Comparison of ENCODE assay signal across 15 cellular contexts in genomic region chr7:47498229-47499056, GRCh38.
DNase-seq lines count a peak whose midpoint lies in the region; ATAC-seq, FAIRE-seq and TF ChIP-seq lines count a peak whose summit lies in the region.
"Had no signal": no experiment of that assay in that cellular context is flagged by ENCODE, and none has a peak within 500 bp of the region (broad histone marks: within the 10 kb centered on the region; RNA-seq: fewer than 3 reads in every experiment).

No MANE protein-coding gene starts in this region.

- no peaks in the 10 kb centered on the region for H3K9me2 ChIP-seq in PC-3 (replicated peaks; ENCODE audit: low read length)

- H3K4me3 Mint-ChIP-seq in IgD-negative memory B cell (peak overlapping the region in 2 of 4 donors; percentile 33 to 89), astrocyte (ENCODE audit: unreplicated experiment) (no peak overlapping the region)
- H3K4me3 Mint-ChIP-seq in activated CD4-positive, alpha-beta memory T cell treated with anti-CD3 and anti-CD28 coated beads for 36 hours: no peak overlapping the region
- H3K4me3 Mint-ChIP-seq: activated naive CD8-positive, alpha-beta T cell had no signal

- H3K4me2 ChIP-seq in astrocyte (ENCODE audit: low read length) (no peak overlapping the region), PC-3 (ENCODE audit: low read length) (no peak overlapping the region)

- ATAC-seq in mucosa of descending colon (peak; percentile 55), thoracic aorta (ENCODE audit: insufficient number of reproducible peaks, low FRiP score, low read depth) (no peak), HG03432 (IDR thresholded peaks at IDR 0.05; ENCODE audit: unreplicated experiment) (no peak), PC-3 (no peak)
- ATAC-seq: left ventricle myocardium superior had no signal

- H3K9me3 Mint-ChIP-seq in IgD-negative memory B cell: no peaks in the 10 kb centered on the region
- no peaks in the 10 kb centered on the region for H3K9me3 Mint-ChIP-seq in astrocyte (ENCODE audit: unreplicated experiment)
- no peaks in the 10 kb centered on the region for H3K9me3 Mint-ChIP-seq in activated CD4-positive, alpha-beta memory T cell treated with anti-CD3 and anti-CD28 coated beads for 36 hours

- H3K36me3 ChIP-seq in astrocyte (ENCODE audit: insufficient read depth, low read length): peaks cover 2% of the 10 kb centered on the region
- H3K36me3 ChIP-seq in mucosa of descending colon (ENCODE audit: low read depth): no peaks in the 10 kb centered on the region
- H3K36me3 ChIP-seq in thoracic aorta: no peaks in the 10 kb centered on the region
- H3K36me3 ChIP-seq in PC-3 (ENCODE audit: low read depth, low read length): no peaks in the 10 kb centered on the region
- H3K36me3 ChIP-seq: thyroid gland had no signal

- H4K20me1 ChIP-seq in astrocyte (ENCODE audit: insufficient read depth, low read length): peaks cover 34% of the 10 kb centered on the region
- 0 out of 2 replicates have a peak, but pooled peaks cover 5% of the 10 kb centered on the region for H4K20me1 ChIP-seq in PC-3 (ENCODE audit: low read length)

- H3K27me3 ChIP-seq in astrocyte (ENCODE audit: insufficient read depth, low read length) (no peaks in the 10 kb centered on the region), thoracic aorta (replicated peaks; ENCODE audit: insufficient read depth) (no peaks in the 10 kb centered on the region), PC-3 (ENCODE audit: low read length) (no peaks in the 10 kb centered on the region)
- H3K27me3 ChIP-seq: thyroid gland had no signal

- intact Hi-C loops in mucosa of descending colon (cut with DNase I, micrococcal nuclease) (no loop called here), PC-3 (cut with micrococcal nuclease) (no loop called here)
- intact Hi-C loops in activated CD4-positive, alpha-beta memory T cell treated with anti-CD3 and anti-CD28 coated beads for 36 hours (cut with micrococcal nuclease): no loop called here

- H3K27ac Mint-ChIP-seq in IgD-negative memory B cell (peak overlapping the region in 2 of 3 donors; percentile 64 to 94), astrocyte (ENCODE audit: unreplicated experiment) (peak overlapping the region; percentile 68)
- H3K27ac Mint-ChIP-seq in activated CD4-positive, alpha-beta memory T cell treated with anti-CD3 and anti-CD28 coated beads for 36 hours: no peak overlapping the region
- H3K27ac Mint-ChIP-seq: activated naive CD8-positive, alpha-beta T cell had no signal

- H3K36me3 Mint-ChIP-seq in IgD-negative memory B cell (peaks cover 1% of the 10 kb centered on the region), astrocyte (ENCODE audit: low read depth, unreplicated experiment) (peaks cover 14% of the 10 kb centered on the region)
- H3K36me3 Mint-ChIP-seq in activated CD4-positive, alpha-beta memory T cell treated with anti-CD3 and anti-CD28 coated beads for 36 hours: no peaks in the 10 kb centered on the region
- H3K36me3 Mint-ChIP-seq: activated naive CD8-positive, alpha-beta T cell had no signal

- no peaks in the 10 kb centered on the region for H3F3A ChIP-seq in PC-3 (ENCODE audit: low read length, unreplicated experiment)

- H3K9me3 ChIP-seq in astrocyte (ENCODE audit: insufficient read depth, low read depth, low read length): no peaks in the 10 kb centered on the region
- no peaks in the 10 kb centered on the region for H3K9me3 ChIP-seq in mucosa of descending colon
- H3K9me3 ChIP-seq in thoracic aorta: no peaks in the 10 kb centered on the region
- H3K9me3 ChIP-seq in PC-3 (ENCODE audit: low read length): no peaks in the 10 kb centered on the region
- H3K9me3 ChIP-seq: thyroid gland had no signal

- TF ChIP-seq CTCF in astrocyte (IDR thresholded peaks at IDR 0.05; ENCODE audit: insufficient read depth, low read depth, low read length) (no peak), mucosa of descending colon (IDR thresholded peaks at IDR 0.05) (no peak), thoracic aorta (IDR thresholded peaks at IDR 0.05) (no peak), PC-3 (conservative IDR thresholded peaks at IDR 0.05; ENCODE audit: low read depth, low read length) (no peak)

- H2AFZ ChIP-seq in astrocyte (ENCODE audit: low read depth, low read length) (no peak overlapping the region), PC-3 (ENCODE audit: low read length) (no peak overlapping the region)

- DNase-seq in astrocyte (ENCODE audit: low read depth) (no peak), mucosa of descending colon (peak; percentile 77 to 80 (median 80)), thoracic aorta (ENCODE audit: low spot score) (no peak), NCI-H510A (lab: John Stamatoyannopoulos, UW) (no peak), PC-3 (no peak)
- no peak for DNase-seq in activated CD4-positive, alpha-beta memory T cell treated with anti-CD3 and anti-CD28 coated beads for 36 hours
- DNase-seq: AML-193, hippocampal formation, left ventricle myocardium superior, NCI-H1930, nucleus accumbens, thyroid gland had no signal

- CTCF ChIA-PET in activated CD4-positive, alpha-beta memory T cell treated with anti-CD3 and anti-CD28 coated beads for 36 hours (lab: Charles Lee): no interaction called here
- CTCF ChIA-PET in PC-3 (lab: Charles Lee): no interaction called here

- H3K27me3 Mint-ChIP-seq in IgD-negative memory B cell: peaks cover 2% of the 10 kb centered on the region
- no peaks in the 10 kb centered on the region for H3K27me3 Mint-ChIP-seq in astrocyte (ENCODE audit: low read depth, unreplicated experiment)
- no peaks in the 10 kb centered on the region for H3K27me3 Mint-ChIP-seq in activated CD4-positive, alpha-beta memory T cell treated with anti-CD3 and anti-CD28 coated beads for 36 hours
- H3K27me3 Mint-ChIP-seq: activated naive CD8-positive, alpha-beta T cell had no signal

- H3K4me3 ChIP-seq in astrocyte (ENCODE audit: insufficient read depth, low read depth, low read length) (no peak overlapping the region), mucosa of descending colon (no peak overlapping the region), thoracic aorta (no peak overlapping the region), PC-3 (ENCODE audit: low read length) (no peak overlapping the region)
- H3K4me3 ChIP-seq: thyroid gland had no signal

- FAIRE-seq in astrocyte (lab: Jason Lieb, UNC): no peak

- H3K9ac ChIP-seq in astrocyte (ENCODE audit: low read length): no peak overlapping the region
- H3K9ac ChIP-seq in PC-3 (ENCODE audit: low read length): no peak overlapping the region

- H3K4me1 Mint-ChIP-seq in IgD-negative memory B cell (peaks cover 40 to 57% (median 43%) of the 10 kb centered on the region in 3 donors), astrocyte (ENCODE audit: low read depth, unreplicated experiment) (peaks cover 82% of the 10 kb centered on the region)
- H3K4me1 Mint-ChIP-seq in activated CD4-positive, alpha-beta memory T cell treated with anti-CD3 and anti-CD28 coated beads for 36 hours (ENCODE audit: low read depth): no peaks in the 10 kb centered on the region

- no TSS peak for BruUV-seq in PC-3 (replicated peaks; lab: Mats Ljungman, UMichigan)

- POLR2A ChIA-PET in activated CD4-positive, alpha-beta memory T cell treated with anti-CD3 and anti-CD28 coated beads for 36 hours (lab: Charles Lee): no interaction called here
- POLR2A ChIA-PET in PC-3 (lab: Charles Lee; ENCODE audit: unreplicated experiment): no interaction called here

- H3K4me1 ChIP-seq in astrocyte (ENCODE audit: insufficient read depth, low read length) (peaks cover 40% of the 10 kb centered on the region), mucosa of descending colon (ENCODE audit: low read depth) (peaks cover 76% of the 10 kb centered on the region), thoracic aorta (ENCODE audit: control insufficient read depth in 1 of 2, low read depth in 2 of 2) (peaks cover 36 to 96% of the 10 kb centered on the region in 2 donors), PC-3 (ENCODE audit: insufficient read depth, low read length) (peaks cover 13% of the 10 kb centered on the region)

- H3K79me2 ChIP-seq in astrocyte (ENCODE audit: insufficient read depth, low read length) (peaks cover 76% of the 10 kb centered on the region), PC-3 (ENCODE audit: low read length) (peaks cover 52% of the 10 kb centered on the region)

- H3K27ac ChIP-seq in astrocyte (ENCODE audit: low read depth, low read length) (no peak overlapping the region), thoracic aorta (peak overlapping the region; percentile 16 to 39), PC-3 (ENCODE audit: low read length) (no peak overlapping the region)
- H3K27ac ChIP-seq: thyroid gland had no signal

Comparison
In these comparisons a context has a peak if more than half of its experiments do, and no peak if none do; other contexts are left out.
1. DNase-seq: peak in mucosa of descending colon (3 of 3); none in astrocyte (single experiment), thoracic aorta (single experiment), activated CD4-positive, alpha-beta memory T cell treated with anti-CD3 and anti-CD28 coated beads for 36 hours (single experiment), NCI-H510A (single experiment) and PC-3 (single experiment).
2. H3K27ac ChIP-seq: peak in thoracic aorta (2 of 2); none in astrocyte (single experiment) and PC-3 (single experiment).